In the genomic region with DNA sequence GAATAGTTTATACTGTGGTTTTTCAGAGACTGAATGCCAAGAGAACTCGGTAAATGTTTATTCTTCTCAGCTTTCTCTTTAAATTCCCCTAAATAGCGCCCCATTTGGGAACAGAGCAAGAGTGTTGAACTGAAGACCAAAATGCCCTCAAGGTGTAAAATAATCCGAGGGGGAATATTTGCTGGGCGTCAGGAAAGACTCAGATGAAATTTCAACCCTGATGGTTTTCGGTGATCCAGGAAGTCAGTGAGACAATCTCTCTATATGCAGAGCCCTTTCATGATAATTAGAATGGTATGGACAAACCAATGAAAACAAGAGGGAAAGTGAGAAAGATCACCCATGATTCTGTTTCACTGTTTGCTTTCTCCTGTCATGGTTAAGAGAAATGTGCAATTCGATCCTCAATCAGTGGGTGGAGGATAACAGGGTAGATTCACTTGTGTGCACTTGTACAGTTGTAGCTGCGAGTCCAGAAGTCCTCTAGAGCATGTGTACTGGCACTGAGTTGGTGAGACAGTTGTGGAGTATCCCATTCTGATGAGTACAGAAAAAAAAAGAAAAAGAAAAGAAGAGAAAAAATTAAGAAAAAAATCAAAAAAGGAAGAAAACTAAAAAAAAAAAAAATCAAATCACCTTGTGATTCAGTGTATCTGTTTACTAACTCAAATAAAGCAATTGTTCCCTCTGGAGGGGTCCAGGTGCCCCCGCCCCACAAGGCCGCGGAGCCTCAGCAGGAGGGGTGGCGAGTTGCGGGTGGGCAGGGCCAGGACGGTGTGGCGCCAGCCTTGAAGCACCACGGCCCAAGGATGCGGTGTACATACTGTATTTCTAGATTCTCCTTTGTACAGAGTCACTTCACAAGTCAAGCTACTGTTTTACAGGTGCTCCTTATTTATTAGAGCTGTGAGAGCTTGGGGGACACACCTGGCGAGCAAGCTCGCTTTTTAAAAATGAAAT, we compare ENCODE assay signal across 10 cellular contexts.
DNase-seq lines count a peak whose midpoint lies in the region; ATAC-seq and TF ChIP-seq lines count a peak whose summit lies in the region.
"Had no signal": no experiment of that assay in that cellular context is flagged by ENCODE, and none has a peak within 500 bp of the region (broad histone marks: within the 10 kb centered on the region; RNA-seq: fewer than 3 reads in every experiment).

No MANE protein-coding gene starts in this region.

- no peaks in the 10 kb centered on the region for H3K27me3 Mint-ChIP-seq in nephron (ENCODE audit: low read depth)
- peaks cover 3% of the 10 kb centered on the region for H3K27me3 Mint-ChIP-seq in glutamatergic neuron (ENCODE audit: unreplicated experiment)

- H3K4me3 Mint-ChIP-seq in nephron (peak overlapping the region in 1 of 3 experiments; percentile 2), glutamatergic neuron (ENCODE audit: unreplicated experiment) (no peak overlapping the region)

- H3K27ac Mint-ChIP-seq in nephron (peak overlapping the region; percentile 20 to 65 (median 37)), glutamatergic neuron (ENCODE audit: unreplicated experiment) (no peak overlapping the region)

- peak overlapping the region; percentile 98 for H3K27ac ChIP-seq in SK-N-MC
- H3K27ac ChIP-seq: RWPE1 had no signal

- H3K9me3 ChIP-seq in SK-N-MC (ENCODE audit: low read depth, low read length), result no peaks in the 10 kb centered on the region

- H3K9ac ChIP-seq in SK-N-MC (ENCODE audit: insufficient read length), result peak overlapping the region; percentile 52

- no peak for ATAC-seq in HG02588 (IDR thresholded peaks at IDR 0.05; ENCODE audit: unreplicated experiment)

- TF ChIP-seq CTCF in GM12873 (IDR thresholded peaks at IDR 0.05; ENCODE audit: insufficient read depth, low read depth, low read length, missing control alignments) (peak; percentile 1), nephron (IDR thresholded peaks at IDR 0.05; ENCODE audit: unreplicated experiment in 3 of 3) (no peak), glutamatergic neuron (IDR thresholded peaks at IDR 0.05; ENCODE audit: partially characterized antibody, unreplicated experiment) (no peak)

- H3K36me3 ChIP-seq in SK-N-MC (ENCODE audit: insufficient read depth, low read length), result no peaks in the 10 kb centered on the region

- H3K4me1 Mint-ChIP-seq in nephron (peaks cover 84% of the 10 kb centered on the region), glutamatergic neuron (ENCODE audit: low read depth, unreplicated experiment) (peaks cover 29% of the 10 kb centered on the region)

- H3K4me3 ChIP-seq in SK-N-MC, result peak overlapping the region; percentile 59

- H3K36me3 Mint-ChIP-seq in nephron (ENCODE audit: low read depth) (peaks cover 27% of the 10 kb centered on the region), glutamatergic neuron (ENCODE audit: unreplicated experiment) (no peaks in the 10 kb centered on the region)

- DNase-seq in NCI-H146 (lab: John Stamatoyannopoulos, UW), result peak; percentile 91
- no peak for DNase-seq in SK-N-MC (ENCODE audit: low read depth, low spot score)
- no peak for DNase-seq in stimulated activated CD4-positive, alpha-beta T cell treated with anti-CD3 and anti-CD28 coated beads, Interleukin-4, amount 100 ng/mL, for 1 hour
- no peak for DNase-seq in Ammon's horn (ENCODE audit: low spot score)
- DNase-seq in glutamatergic neuron, result no peak
- DNase-seq: effector memory CD4-positive, alpha-beta T cell had no signal

- no peaks in the 10 kb centered on the region for H3K9me3 Mint-ChIP-seq in nephron
- H3K9me3 Mint-ChIP-seq in glutamatergic neuron (ENCODE audit: unreplicated experiment), result peaks cover 10% of the 10 kb centered on the region
